In the genomic region with DNA sequence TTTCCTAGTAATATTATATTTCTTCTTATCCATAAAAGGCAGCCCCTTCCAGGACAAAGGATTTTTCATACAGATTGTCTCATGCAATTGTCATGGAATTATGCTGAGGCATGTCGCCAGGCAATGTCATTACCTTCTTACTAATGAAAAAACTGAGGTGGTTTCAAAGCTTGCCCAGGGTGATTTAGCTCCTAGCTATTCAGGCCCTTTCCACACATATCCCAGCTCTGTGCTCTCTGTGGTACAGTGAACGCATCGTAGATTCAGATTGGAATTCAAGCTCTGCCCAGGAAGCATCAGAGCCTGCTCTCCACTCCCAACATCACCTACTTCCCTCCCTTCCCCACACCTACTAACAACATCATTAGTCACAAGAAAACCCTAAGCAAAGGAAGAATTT, we compare ENCODE assay signal across 1 cellular context.
TF ChIP-seq lines count a peak whose summit lies in the region.

No MANE protein-coding gene starts in this region.

TF ChIP-seq in A549, 52 proteins besides CTCF, POLR2A, EP300 and RAD21 (continued from another document):
- TF ChIP-seq, protein P1, sequence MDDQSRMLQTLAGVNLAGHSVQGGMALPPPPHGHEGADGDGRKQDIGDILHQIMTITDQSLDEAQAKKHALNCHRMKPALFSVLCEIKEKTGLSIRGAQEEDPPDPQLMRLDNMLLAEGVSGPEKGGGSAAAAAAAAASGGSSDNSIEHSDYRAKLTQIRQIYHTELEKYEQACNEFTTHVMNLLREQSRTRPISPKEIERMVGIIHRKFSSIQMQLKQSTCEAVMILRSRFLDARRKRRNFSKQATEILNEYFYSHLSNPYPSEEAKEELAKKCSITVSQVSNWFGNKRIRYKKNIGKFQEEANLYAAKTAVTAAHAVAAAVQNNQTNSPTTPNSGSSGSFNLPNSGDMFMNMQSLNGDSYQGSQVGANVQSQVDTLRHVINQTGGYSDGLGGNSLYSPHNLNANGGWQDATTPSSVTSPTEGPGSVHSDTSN (IDR thresholded peaks at IDR 0.05) = no peak
- TF ChIP-seq HDAC2 (IDR thresholded peaks at IDR 0.05) = no peak
- TF ChIP-seq MAZ (IDR thresholded peaks at IDR 0.05; ENCODE audit: borderline replicate concordance, low read depth, low read length) = no peak
